9 cellular contexts compared by ENCODE assay signal in the genomic region with DNA sequence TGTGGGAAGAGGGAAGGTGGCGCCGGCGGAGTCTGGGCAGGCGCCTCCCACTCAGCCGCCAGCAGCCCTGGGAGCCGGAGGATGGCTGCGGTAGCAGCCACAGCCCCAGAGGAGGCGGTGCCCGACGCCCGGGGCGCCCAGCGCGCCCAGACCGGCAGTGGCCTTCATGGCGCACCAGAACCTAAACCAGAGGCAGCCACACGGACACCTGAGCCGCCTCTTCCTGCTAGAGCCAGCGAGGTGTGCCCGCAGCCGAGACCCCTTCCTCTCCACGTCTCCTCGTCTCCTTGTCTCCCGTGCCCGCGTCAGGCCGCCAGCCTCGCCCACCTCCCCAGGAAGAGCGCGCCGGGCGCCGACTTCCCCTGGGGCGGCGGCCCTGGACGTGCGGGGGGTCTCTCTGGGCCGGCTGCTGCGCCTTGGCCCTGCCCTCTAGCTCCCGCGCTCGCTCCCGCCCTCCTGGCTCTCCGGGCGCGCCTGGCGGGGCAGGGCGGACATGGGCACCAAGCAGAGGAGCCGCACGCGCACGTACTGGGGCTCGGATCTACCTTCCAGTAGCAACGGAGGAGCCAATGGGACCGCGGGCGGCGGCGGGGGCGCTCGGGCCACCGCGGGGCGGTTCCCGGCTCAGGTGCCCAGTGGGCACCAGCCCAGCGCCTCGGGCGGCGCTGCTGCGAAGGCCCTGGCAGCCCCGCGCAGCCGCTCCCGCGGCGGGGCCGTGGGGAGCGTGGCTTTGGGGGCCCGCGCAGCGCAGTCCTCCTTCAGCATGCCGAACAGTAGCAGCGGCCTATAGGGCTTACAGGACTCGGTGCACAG. TPM values are rescaled to one million over a fixed set of nuclear protein-coding genes. Genes with fewer than 3 reads are reported as not detected.
A peak's percentile ranks its signal among the peaks of the same experiment; 100 is the strongest.
DNase-seq lines count a peak whose midpoint lies in the region; ATAC-seq and TF ChIP-seq lines count a peak whose summit lies in the region.
"Had no signal": no experiment of that assay in that cellular context is flagged by ENCODE, and none has a peak within 500 bp of the region (broad histone marks: within the 10 kb centered on the region; RNA-seq: fewer than 3 reads in every experiment).

No MANE protein-coding gene starts in this region.

- H3K36me3 Mint-ChIP-seq in HFFc6 (ENCODE audit: low read depth) = no peaks in the 10 kb centered on the region
- H3K36me3 Mint-ChIP-seq in stimulated activated effector memory CD8-positive, alpha-beta T cell treated with anti-CD3 and anti-CD28 coated beads, Interleukin-12 subunit alpha, Interleukin-12 subunit beta, amount 100 ng/mL, for 72 hours = no peaks in the 10 kb centered on the region

- BruUV-seq in PC-9 (replicated peaks; lab: Mats Ljungman, UMichigan) = no TSS peak

- peak overlapping the region; percentile 84 for H3K4me2 ChIP-seq in PC-9
- H3K4me2 ChIP-seq: KMS-11 had no signal

- H3K79me2 ChIP-seq in PC-9 (ENCODE audit: low read depth) = no peaks in the 10 kb centered on the region

- peaks cover 20% of the 10 kb centered on the region for H3K4me1 ChIP-seq in PC-9 (replicated peaks; ENCODE audit: insufficient read depth)

- no peak overlapping the region for H3K27ac Mint-ChIP-seq in HFFc6
- H3K27ac Mint-ChIP-seq in stimulated activated effector memory CD8-positive, alpha-beta T cell treated with anti-CD3 and anti-CD28 coated beads, Interleukin-12 subunit alpha, Interleukin-12 subunit beta, amount 100 ng/mL, for 72 hours = no peak overlapping the region

- H3K9me3 Mint-ChIP-seq in HFFc6 = no peaks in the 10 kb centered on the region; the same call in 1 of the 2 replicates
- H3K9me3 Mint-ChIP-seq in stimulated activated effector memory CD8-positive, alpha-beta T cell treated with anti-CD3 and anti-CD28 coated beads, Interleukin-12 subunit alpha, Interleukin-12 subunit beta, amount 100 ng/mL, for 72 hours = no peaks in the 10 kb centered on the region

- TF ChIP-seq CTCF in C4-2B (conservative IDR thresholded peaks at IDR 0.05) (no peak), HFFc6 (IDR thresholded peaks at IDR 0.05) (no peak), PC-9 (conservative IDR thresholded peaks at IDR 0.05) (0 out of 2 replicates have a peak, but pooled peaks have one; percentile 15)

- peak overlapping the region; percentile 93 for H2AFZ ChIP-seq in PC-9

- no peaks in the 10 kb centered on the region for H3K9me3 ChIP-seq in PC-9 (ENCODE audit: insufficient read depth, low read depth)

- H3K27me3 ChIP-seq in PC-9 (ENCODE audit: insufficient read depth, low read depth) = no peaks in the 10 kb centered on the region
- peaks cover 10% of the 10 kb centered on the region for H3K27me3 ChIP-seq in layer of hippocampus (ENCODE audit: control insufficient read depth, insufficient read depth, low read length)

- H3K9me2 ChIP-seq in PC-9 (ENCODE audit: insufficient read depth) = no peaks in the 10 kb centered on the region

- peaks cover 28% of the 10 kb centered on the region for H3K27me3 Mint-ChIP-seq in HFFc6 (ENCODE audit: insufficient read depth)

- DNase-seq in HFFc6 (peak; percentile 19), PC-9 (peak; percentile 65 to 80), cerebellum (ENCODE audit: low spot score) (peak; percentile 50), GF-D8 (lab: John Stamatoyannopoulos, UW) (no peak)
- DNase-seq in stimulated activated effector memory CD8-positive, alpha-beta T cell treated with anti-CD3 and anti-CD28 coated beads, Interleukin-12 subunit alpha, Interleukin-12 subunit beta, amount 100 ng/mL, for 72 hours (ENCODE audit: low spot score in 2 of 2) = no peak

- intact Hi-C loops in PC-9 (cut with micrococcal nuclease; ENCODE audit: unreplicated experiment) = loop anchor here (2.0 kb wide), 2 partner anchors 33 to 77 kb away; partner anchors contain the start of gene SFTPD

- no peaks in the 10 kb centered on the region for H3K36me3 ChIP-seq in PC-9 (ENCODE audit: low read depth)

- no peaks in the 10 kb centered on the region for H4K20me1 ChIP-seq in PC-9 (ENCODE audit: insufficient read depth)

- H3F3A ChIP-seq in PC-9 (ENCODE audit: insufficient read depth, low read depth) = peaks cover 6% of the 10 kb centered on the region

- no peaks in the 10 kb centered on the region for H3K4me1 Mint-ChIP-seq in HFFc6 (ENCODE audit: low read depth)
- H3K4me1 Mint-ChIP-seq in stimulated activated effector memory CD8-positive, alpha-beta T cell treated with anti-CD3 and anti-CD28 coated beads, Interleukin-12 subunit alpha, Interleukin-12 subunit beta, amount 100 ng/mL, for 72 hours = peaks cover 21% of the 10 kb centered on the region

- CTCF ChIA-PET in PC-9 (lab: Charles Lee) = no interaction called here

- ATAC-seq in stimulated activated effector memory CD8-positive, alpha-beta T cell treated with anti-CD3 and anti-CD28 coated beads, Interleukin-12 subunit alpha, Interleukin-12 subunit beta, amount 100 ng/mL, for 72 hours = peak; percentile 53
- ATAC-seq in HG03097 (IDR thresholded peaks at IDR 0.05; ENCODE audit: low FRiP score, unreplicated experiment) = no peak

- H3K4me3 Mint-ChIP-seq in HFFc6 = peak overlapping the region; percentile 68
- peak overlapping the region; percentile 59 for H3K4me3 Mint-ChIP-seq in stimulated activated effector memory CD8-positive, alpha-beta T cell treated with anti-CD3 and anti-CD28 coated beads, Interleukin-12 subunit alpha, Interleukin-12 subunit beta, amount 100 ng/mL, for 72 hours

- H3K4me3 ChIP-seq in PC-9 = peak overlapping the region; percentile 88

- POLR2A ChIA-PET in PC-9 (lab: Charles Lee; ENCODE audit: unreplicated experiment) = interaction anchor here (0.6 kb wide), 1 partner anchor 36 kb away, joined by 3 read pairs; no protein-coding TSS in a partner anchor

- H3K27ac ChIP-seq in C4-2B (peak overlapping the region; percentile 40), PC-9 (no peak overlapping the region), layer of hippocampus (ENCODE audit: low read depth, low read length) (peak overlapping the region; percentile 78)
- H3K27ac ChIP-seq: KMS-11 had no signal

RNA-seq across cellular contexts. Expression of gene SFTPD, which starts 33.0 kb away (rescaled TPM):
- not detected for total RNA-seq in HFFc6 (2021; fragmentation: NEBNext Ultra II Directional; extraction: Animal tissue kit (Norgen Biotek cat#: 25700))
- total RNA-seq in PC-9 (2021) = 1.5 TPM in 1 of 2 replicates, not detected in the other
- total RNA-seq in cerebellum = 1.5 TPM

Comparison
In these comparisons a context has a peak if more than half of its experiments do, and no peak if none do; other contexts are left out.
1. DNase-seq: peak in HFFc6 (single experiment), PC-9 (2 of 2) and cerebellum (single experiment); none in stimulated activated effector memory CD8-positive, alpha-beta T cell treated with anti-CD3 and anti-CD28 coated beads, Interleukin-12 subunit alpha, Interleukin-12 subunit beta, amount 100 ng/mL, for 72 hours (0 of 2) and GF-D8 (single experiment).